15 cellular contexts compared by ENCODE assay signal in genomic region chr1:226631229-226632000, GRCh38.
DNase-seq lines count a peak whose midpoint lies in the region; ATAC-seq and TF ChIP-seq lines count a peak whose summit lies in the region.
"Had no signal": no experiment of that assay in that cellular context is flagged by ENCODE, and none has a peak within 500 bp of the region (broad histone marks: within the 10 kb centered on the region; RNA-seq: fewer than 3 reads in every experiment).

No MANE protein-coding gene starts in this region.

- no peaks in the 10 kb centered on the region for H3K79me2 ChIP-seq in Karpas-422 (ENCODE audit: low read length)
- H3K79me2 ChIP-seq in GM23338 (replicated peaks; ENCODE audit: insufficient read depth), result no peaks in the 10 kb centered on the region
- H3K79me2 ChIP-seq in neural progenitor cell (ENCODE audit: low read depth), result no peaks in the 10 kb centered on the region

- no peak for DNase-seq in activated CD4-positive, alpha-beta T cell treated with anti-CD3 and anti-CD28 coated beads for 36 hours
- no peak for DNase-seq in activated CD4-positive, alpha-beta T cell treated with anti-CD3 and anti-CD28 coated beads, Interleukin-2, amount 50 U/mL, for 1 hour
- DNase-seq in Karpas-422 (no peak), left ventricle myocardium inferior (no peak), GM23338 (ENCODE audit: low spot score) (no peak), neural progenitor cell (ENCODE audit: low spot score) (no peak)
- DNase-seq in stimulated activated effector memory CD8-positive, alpha-beta T cell treated with anti-CD3 and anti-CD28 coated beads, Interleukin-12 subunit alpha, Interleukin-12 subunit beta, amount 100 ng/mL, for 72 hours (ENCODE audit: low spot score in 2 of 2), result no peak
- DNase-seq: effector CD4-positive, alpha-beta T cell; NCI-H774; occipital lobe; RPMI8226 had no signal

- H3K4me1 ChIP-seq in Karpas-422 (ENCODE audit: low read length), result peaks cover 41% of the 10 kb centered on the region
- H3K4me1 ChIP-seq in left ventricle myocardium inferior, result peaks cover 49% of the 10 kb centered on the region
- H3K4me1 ChIP-seq in GM23338 (ENCODE audit: insufficient read depth), result peaks cover 4% of the 10 kb centered on the region; the same call in 1 of the 2 replicates
- H3K4me1 ChIP-seq in neural progenitor cell, result no peaks in the 10 kb centered on the region
- H3K4me1 ChIP-seq: HAP-1 had no signal

- H3K9me3 Mint-ChIP-seq in activated CD4-positive, alpha-beta T cell treated with anti-CD3 and anti-CD28 coated beads for 36 hours (ENCODE audit: low read depth), result peaks cover 1% of the 10 kb centered on the region
- H3K9me3 Mint-ChIP-seq in stimulated activated effector memory CD8-positive, alpha-beta T cell treated with anti-CD3 and anti-CD28 coated beads, Interleukin-12 subunit alpha, Interleukin-12 subunit beta, amount 100 ng/mL, for 72 hours, result no peaks in the 10 kb centered on the region
- peaks cover 10% of the 10 kb centered on the region; the same call in 2 of the 3 replicates for H3K9me3 Mint-ChIP-seq in GM23338
- no peaks in the 10 kb centered on the region for H3K9me3 Mint-ChIP-seq in neural progenitor cell

- CTCF ChIA-PET in activated CD4-positive, alpha-beta T cell treated with anti-CD3 and anti-CD28 coated beads for 36 hours (lab: Charles Lee), result interaction anchor here (0.9 to 1.1 kb wide), 3 partner anchors 81 to 189 kb away, joined by 3 read pairs; no protein-coding TSS in a partner anchor

- H3K9ac ChIP-seq in Karpas-422 (ENCODE audit: low read length) (0 out of 2 replicates have a peak overlapping the region, but pooled peaks have one; percentile 9), neural progenitor cell (no peak overlapping the region)

- no peaks in the 10 kb centered on the region for H4K20me1 ChIP-seq in Karpas-422 (ENCODE audit: insufficient read depth, low read depth, low read length)
- H4K20me1 ChIP-seq in GM23338 (replicated peaks; ENCODE audit: insufficient read depth), result no peaks in the 10 kb centered on the region
- H4K20me1 ChIP-seq in neural progenitor cell (ENCODE audit: low read depth), result no peaks in the 10 kb centered on the region

- H3K27ac Mint-ChIP-seq in activated CD4-positive, alpha-beta T cell treated with anti-CD3 and anti-CD28 coated beads for 36 hours, result peak overlapping the region; percentile 33
- peak overlapping the region; percentile 56 for H3K27ac Mint-ChIP-seq in stimulated activated effector memory CD8-positive, alpha-beta T cell treated with anti-CD3 and anti-CD28 coated beads, Interleukin-12 subunit alpha, Interleukin-12 subunit beta, amount 100 ng/mL, for 72 hours
- H3K27ac Mint-ChIP-seq in GM23338 (no peak overlapping the region), neural progenitor cell (no peak overlapping the region)

- H3K4me3 ChIP-seq in Karpas-422 (ENCODE audit: low read length) (no peak overlapping the region), left ventricle myocardium inferior (no peak overlapping the region), GM23338 (no peak overlapping the region), neural progenitor cell (no peak overlapping the region)
- H3K4me3 ChIP-seq: HAP-1, skin epidermis had no signal

- H3K27me3 Mint-ChIP-seq in activated CD4-positive, alpha-beta T cell treated with anti-CD3 and anti-CD28 coated beads for 36 hours, result no peaks in the 10 kb centered on the region
- H3K27me3 Mint-ChIP-seq in GM23338 (ENCODE audit: insufficient read depth, low read depth, poor library complexity), result peaks cover 17% of the 10 kb centered on the region
- peaks cover 3% of the 10 kb centered on the region for H3K27me3 Mint-ChIP-seq in neural progenitor cell (ENCODE audit: insufficient read depth, low read depth)
- H3K27me3 Mint-ChIP-seq: memory B cell had no signal

- H2AFZ ChIP-seq in Karpas-422 (ENCODE audit: low read length) (no peak overlapping the region), GM23338 (no peak overlapping the region), neural progenitor cell (replicated peaks) (no peak overlapping the region)

- H3K27ac ChIP-seq in Karpas-422 (ENCODE audit: low read length), result no peak overlapping the region
- H3K27ac ChIP-seq in left ventricle myocardium inferior (replicated peaks), result peak overlapping the region; percentile 5
- no peak overlapping the region for H3K27ac ChIP-seq in GM23338 (ENCODE audit: low read depth)
- H3K27ac ChIP-seq in neural progenitor cell, result no peak overlapping the region

- POLR2A ChIA-PET in activated CD4-positive, alpha-beta T cell treated with anti-CD3 and anti-CD28 coated beads for 36 hours (lab: Charles Lee), result interaction anchor here (1.0 kb wide), 1 partner anchor 10 kb away, joined by 3 read pairs; no protein-coding TSS in a partner anchor

- H3K27me3 ChIP-seq in Karpas-422 (ENCODE audit: low read length) (no peaks in the 10 kb centered on the region), left ventricle myocardium inferior (ENCODE audit: low read depth) (no peaks in the 10 kb centered on the region), GM23338 (ENCODE audit: insufficient read depth) (peaks cover 13% of the 10 kb centered on the region), neural progenitor cell (peaks cover 9% of the 10 kb centered on the region)

- no peak overlapping the region for H3K4me3 Mint-ChIP-seq in activated CD4-positive, alpha-beta T cell treated with anti-CD3 and anti-CD28 coated beads for 36 hours
- H3K4me3 Mint-ChIP-seq in stimulated activated effector memory CD8-positive, alpha-beta T cell treated with anti-CD3 and anti-CD28 coated beads, Interleukin-12 subunit alpha, Interleukin-12 subunit beta, amount 100 ng/mL, for 72 hours, result no peak overlapping the region
- H3K4me3 Mint-ChIP-seq in GM23338, result no peak overlapping the region; the same call in 2 of the 3 replicates
- H3K4me3 Mint-ChIP-seq in neural progenitor cell, result no peak overlapping the region
- H3K4me3 Mint-ChIP-seq: memory B cell had no signal

- H3K9me2 ChIP-seq in Karpas-422 (replicated peaks; ENCODE audit: insufficient read depth, low read length), result no peaks in the 10 kb centered on the region
- no peaks in the 10 kb centered on the region for H3K9me2 ChIP-seq in GM23338 (ENCODE audit: insufficient read depth)

- H3K36me3 ChIP-seq in Karpas-422 (ENCODE audit: insufficient read depth, low read length), result peaks cover 44% of the 10 kb centered on the region
- peaks cover 2% of the 10 kb centered on the region for H3K36me3 ChIP-seq in left ventricle myocardium inferior
- no peaks in the 10 kb centered on the region for H3K36me3 ChIP-seq in GM23338 (ENCODE audit: insufficient read depth)
- no peaks in the 10 kb centered on the region for H3K36me3 ChIP-seq in neural progenitor cell
- H3K36me3 ChIP-seq: HAP-1 had no signal

- intact Hi-C loops in activated CD4-positive, alpha-beta T cell treated with anti-CD3 and anti-CD28 coated beads for 36 hours (cut with DNase I, micrococcal nuclease), result no loop called here
- intact Hi-C loops in left ventricle myocardium inferior (cut with micrococcal nuclease), result loop anchor here (5.0 to 10.0 kb wide), 2 partner anchors 53 to 201 kb away; no protein-coding TSS in a partner anchor

- no peak for ATAC-seq in activated CD4-positive, alpha-beta T cell treated with anti-CD3 and anti-CD28 coated beads for 36 hours
- no peak for ATAC-seq in stimulated activated effector memory CD8-positive, alpha-beta T cell treated with anti-CD3 and anti-CD28 coated beads, Interleukin-12 subunit alpha, Interleukin-12 subunit beta, amount 100 ng/mL, for 72 hours
- ATAC-seq in GM23338, result no peak
- no peak for ATAC-seq in HG03175 (IDR thresholded peaks at IDR 0.05; ENCODE audit: unreplicated experiment)

- H3K9me3 ChIP-seq in Karpas-422 (ENCODE audit: low read length), result no peaks in the 10 kb centered on the region
- no peaks in the 10 kb centered on the region for H3K9me3 ChIP-seq in left ventricle myocardium inferior (replicated peaks)
- no peaks in the 10 kb centered on the region for H3K9me3 ChIP-seq in neural progenitor cell (ENCODE audit: low read depth)
- H3K9me3 ChIP-seq: HAP-1 had no signal

- H3K4me2 ChIP-seq in Karpas-422 (ENCODE audit: low read depth, low read length, poor library complexity, severe bottlenecking) (no peak overlapping the region), GM23338 (no peak overlapping the region), neural progenitor cell (no peak overlapping the region)

- peaks cover 39% of the 10 kb centered on the region for H3K36me3 Mint-ChIP-seq in activated CD4-positive, alpha-beta T cell treated with anti-CD3 and anti-CD28 coated beads for 36 hours (ENCODE audit: low read depth)
- peaks cover 69% of the 10 kb centered on the region for H3K36me3 Mint-ChIP-seq in stimulated activated effector memory CD8-positive, alpha-beta T cell treated with anti-CD3 and anti-CD28 coated beads, Interleukin-12 subunit alpha, Interleukin-12 subunit beta, amount 100 ng/mL, for 72 hours
- H3K36me3 Mint-ChIP-seq in GM23338 (ENCODE audit: low read depth) (peaks cover 4% of the 10 kb centered on the region; the same call in 1 of the 3 replicates), neural progenitor cell (peaks cover 2% of the 10 kb centered on the region)

- peaks cover 66% of the 10 kb centered on the region for H3K4me1 Mint-ChIP-seq in activated CD4-positive, alpha-beta T cell treated with anti-CD3 and anti-CD28 coated beads for 36 hours
- H3K4me1 Mint-ChIP-seq in stimulated activated effector memory CD8-positive, alpha-beta T cell treated with anti-CD3 and anti-CD28 coated beads, Interleukin-12 subunit alpha, Interleukin-12 subunit beta, amount 100 ng/mL, for 72 hours, result peaks cover 67% of the 10 kb centered on the region
- H3K4me1 Mint-ChIP-seq in GM23338 (peaks cover 19% of the 10 kb centered on the region), neural progenitor cell (peaks cover 27% of the 10 kb centered on the region)

- TF ChIP-seq CTCF in left ventricle myocardium inferior (IDR thresholded peaks at IDR 0.05; ENCODE audit: borderline replicate concordance) (no peak), GM23338 (conservative IDR thresholded peaks at IDR 0.05; ENCODE audit: low read depth in 2 of 2) (no peak), neural progenitor cell (IDR thresholded peaks at IDR 0.05) (no peak)

- 0 out of 2 replicates have a peak, but pooled peaks cover 2% of the 10 kb centered on the region for H3F3A ChIP-seq in GM23338 (replicated peaks; ENCODE audit: low read depth)
- no peaks in the 10 kb centered on the region for H3F3A ChIP-seq in neural progenitor cell (ENCODE audit: low read depth)

TF ChIP-seq in GM23338, 12 proteins besides CTCF, POLR2A, EP300 and RAD21 (continues in another document):
- TF ChIP-seq EZH2 (IDR thresholded peaks at IDR 0.05; ENCODE audit: low read depth, unreplicated experiment), result no peak

Comparison
In these comparisons a context has a peak if more than half of its experiments do, and no peak if none do; other contexts are left out.
1. H3K27ac Mint-ChIP-seq: peak in activated CD4-positive, alpha-beta T cell treated with anti-CD3 and anti-CD28 coated beads for 36 hours (single experiment) and stimulated activated effector memory CD8-positive, alpha-beta T cell treated with anti-CD3 and anti-CD28 coated beads, Interleukin-12 subunit alpha, Interleukin-12 subunit beta, amount 100 ng/mL, for 72 hours (single experiment); none in GM23338 (single experiment) and neural progenitor cell (single experiment).